In genomic region chr19:32364040-32364439, GRCh38 we compare ENCODE assay signal across 24 cellular contexts. TPM values are rescaled to one million over a fixed set of nuclear protein-coding genes. Genes with fewer than 3 reads are reported as not detected.
DNase-seq lines count a peak whose midpoint lies in the region; ATAC-seq and TF ChIP-seq lines count a peak whose summit lies in the region.
"Had no signal": no experiment of that assay in that cellular context is flagged by ENCODE, and none has a peak within 500 bp of the region (broad histone marks: within the 10 kb centered on the region; RNA-seq: fewer than 3 reads in every experiment).

No MANE protein-coding gene starts in this region.

- H3K9me3 Mint-ChIP-seq in Caco-2 (ENCODE audit: unreplicated experiment) (no peaks in the 10 kb centered on the region), chondrocyte (ENCODE audit: low read depth) (no peaks in the 10 kb centered on the region)
- no peaks in the 10 kb centered on the region for H3K9me3 Mint-ChIP-seq in CD8-positive, alpha-beta memory T cell
- H3K9me3 Mint-ChIP-seq: CD8-positive, alpha-beta T cell; dendritic cell treated with granulocyte-macrophage colony-stimulating factor and Interleukin-4, amounts not matched to agents 40 ng/mL and 50 ng/mL, for 4 days; immature natural killer cell had no signal

- TF ChIP-seq CTCF in Caco-2 (IDR thresholded peaks at IDR 0.05; ENCODE audit: insufficient read depth in 1 of 2, low read depth in 1 of 2, low read length in 1 of 2, severe bottlenecking in 1 of 2, unreplicated experiment in 1 of 2), result no peak
- TF ChIP-seq CTCF in chondrocyte (IDR thresholded peaks at IDR 0.05), result no peak
- TF ChIP-seq CTCF in liver (IDR thresholded peaks at IDR 0.05; ENCODE audit: low read depth, low read length, missing input control), result no peak

- peaks cover 68% of the 10 kb centered on the region for H3K36me3 Mint-ChIP-seq in Caco-2 (ENCODE audit: insufficient read depth, unreplicated experiment)
- peaks cover 10% of the 10 kb centered on the region for H3K36me3 Mint-ChIP-seq in chondrocyte (ENCODE audit: low read depth)
- H3K36me3 Mint-ChIP-seq in CD8-positive, alpha-beta memory T cell, result peaks cover 5 to 92% (median 28%) of the 10 kb centered on the region in 3 donors

- peaks cover 26% of the 10 kb centered on the region for H3K4me1 ChIP-seq in Caco-2
- H3K4me1 ChIP-seq in liver (ENCODE audit: control insufficient read depth in 4 of 4, insufficient read depth in 4 of 4, low read length in 3 of 4), result peaks cover 3 to 21% (median 13%) of the 10 kb centered on the region in 4 donors
- H3K4me1 ChIP-seq in subcutaneous abdominal adipose tissue (ENCODE audit: control insufficient read depth in 5 of 5, insufficient read depth in 5 of 5, low read length in 5 of 5), result peaks cover 2 to 14% (median 7%) of the 10 kb centered on the region in 5 donors
- peaks cover 11% of the 10 kb centered on the region for H3K4me1 ChIP-seq in CD8-positive, alpha-beta memory T cell (ENCODE audit: insufficient read depth, low read length)

- no peaks in the 10 kb centered on the region for H3K9me3 ChIP-seq in Caco-2
- H3K9me3 ChIP-seq in liver (ENCODE audit: control insufficient read depth in 4 of 4, low read length in 3 of 4), result no peaks in the 10 kb centered on the region
- H3K9me3 ChIP-seq in subcutaneous abdominal adipose tissue (ENCODE audit: control insufficient read depth in 5 of 5, low read length in 5 of 5), result no peaks in the 10 kb centered on the region
- no peaks in the 10 kb centered on the region for H3K9me3 ChIP-seq in CD8-positive, alpha-beta memory T cell (ENCODE audit: low read length)

- H3K27ac ChIP-seq in liver (ENCODE audit: low read depth in 1 of 2, low read length in 2 of 2) (peak overlapping the region; percentile 77 to 88), subcutaneous abdominal adipose tissue (ENCODE audit: low read depth, low read length) (peak overlapping the region; percentile 4)
- no peak overlapping the region for H3K27ac ChIP-seq in CD8-positive, alpha-beta memory T cell (ENCODE audit: low read depth, low read length)
- H3K27ac ChIP-seq: epithelial cell of prostate had no signal

- no peak for TF ChIP-seq RAD21 in liver (IDR thresholded peaks at IDR 0.05)

- no peak for ATAC-seq in GM19455 (IDR thresholded peaks at IDR 0.05; ENCODE audit: unreplicated experiment)
- ATAC-seq: CD8-positive, alpha-beta T cell; K562 had no signal

- DNase-seq in Caco-2, result no peak
- DNase-seq in chondrocyte (ENCODE audit: low spot score), result no peak
- DNase-seq in NCI-H2029 treated with DMSO at 0.1 percent for 48 hours (lab: John Stamatoyannopoulos, UW), result no peak
- DNase-seq in activated CD8-positive, alpha-beta memory T cell treated with anti-CD3 and anti-CD28 coated beads, Interleukin-2, amount 50 U/mL, for 4 hours, result no peak
- no peak for DNase-seq in CD8-positive, alpha-beta memory T cell
- DNase-seq: ACHN; activated CD4-positive, CD25-positive, alpha-beta regulatory T cell treated with anti-CD3 and anti-CD28 coated beads, Interleukin-2, amount 50 U/mL, for 72 hours; activated effector memory CD4-positive, alpha-beta T cell treated with Interleukin-2 at 50 U/mL for 16 hours; CD8-positive, alpha-beta T cell; H7; immature natural killer cell; NCI-H2081 treated with DMSO at 0.1 percent for 48 hours; NCI-H524 treated with DMSO at 0.1 percent for 48 hours; SIG-M5; stimulated activated CD4-positive, alpha-beta T cell treated with anti-CD3 and anti-CD28 coated beads, Interleukin-4, amount 100 ng/mL, for 4 hours; stimulated activated CD8-positive, alpha-beta memory T cell treated with anti-CD3 and anti-CD28 coated beads, Interleukin-4, amount 100 ng/mL, for 48 hours; trophoblast cell had no signal

- POLR2A ChIA-PET in Caco-2 (lab: Charles Lee), result no interaction called here
- POLR2A ChIA-PET in CD8-positive, alpha-beta memory T cell (lab: Charles Lee), result no interaction called here

- H3K27me3 ChIP-seq in Caco-2 (replicated peaks; ENCODE audit: control insufficient read depth, insufficient read depth, low read length) (no peaks in the 10 kb centered on the region), liver (ENCODE audit: control insufficient read depth in 4 of 4, insufficient read depth in 4 of 4, low read length in 3 of 4) (no peaks in the 10 kb centered on the region), subcutaneous abdominal adipose tissue (ENCODE audit: control insufficient read depth in 5 of 5, insufficient read depth in 4 of 5, low read length in 5 of 5) (no peaks in the 10 kb centered on the region)
- H3K27me3 ChIP-seq in CD8-positive, alpha-beta memory T cell (ENCODE audit: insufficient read depth, low read length, poor library complexity, severe bottlenecking), result no peaks in the 10 kb centered on the region

- H3K9ac ChIP-seq in liver (ENCODE audit: low read depth in 1 of 2, low read length in 2 of 2) (no peak overlapping the region), subcutaneous abdominal adipose tissue (ENCODE audit: low read length in 5 of 5) (no peak overlapping the region)

- intact Hi-C loops in Caco-2 (cut with micrococcal nuclease; ENCODE audit: unreplicated experiment), result no loop called here

- CTCF ChIA-PET in Caco-2 (lab: Charles Lee), result interaction anchor here (1.1 kb wide), 1 partner anchor 10 kb away, joined by 5 read pairs; no protein-coding TSS in a partner anchor
- CTCF ChIA-PET in CD8-positive, alpha-beta memory T cell (lab: Charles Lee), result no interaction called here

- H3K4me3 Mint-ChIP-seq in Caco-2 (ENCODE audit: unreplicated experiment), result no peak overlapping the region
- no peak overlapping the region for H3K4me3 Mint-ChIP-seq in chondrocyte (ENCODE audit: unreplicated experiment)
- no peak overlapping the region for H3K4me3 Mint-ChIP-seq in CD8-positive, alpha-beta memory T cell
- H3K4me3 Mint-ChIP-seq: CD8-positive, alpha-beta T cell; dendritic cell treated with granulocyte-macrophage colony-stimulating factor and Interleukin-4, amounts not matched to agents 40 ng/mL and 50 ng/mL, for 4 days; immature natural killer cell had no signal

- H3K27me3 Mint-ChIP-seq in Caco-2 (ENCODE audit: insufficient read depth, unreplicated experiment) (no peaks in the 10 kb centered on the region), chondrocyte (ENCODE audit: low read depth) (no peaks in the 10 kb centered on the region)
- no peaks in the 10 kb centered on the region for H3K27me3 Mint-ChIP-seq in CD8-positive, alpha-beta memory T cell

- H3K4me3 ChIP-seq in Caco-2 (ENCODE audit: low read depth, low read length), result no peak overlapping the region
- H3K4me3 ChIP-seq in liver (ENCODE audit: low read depth in 1 of 3, low read length in 3 of 3), result no peak overlapping the region
- H3K4me3 ChIP-seq in subcutaneous abdominal adipose tissue (ENCODE audit: low read depth in 1 of 5, low read length in 5 of 5), result no peak overlapping the region
- no peak overlapping the region for H3K4me3 ChIP-seq in CD8-positive, alpha-beta memory T cell (ENCODE audit: low read length)
- H3K4me3 ChIP-seq: K562, smooth muscle cell had no signal

- no TSS peak for BruUV-seq in Caco-2 (replicated peaks; lab: Mats Ljungman, UMichigan)

- H3K27ac Mint-ChIP-seq in Caco-2 (ENCODE audit: unreplicated experiment), result peak overlapping the region; percentile 41
- H3K27ac Mint-ChIP-seq in chondrocyte (ENCODE audit: unreplicated experiment), result peak overlapping the region; percentile 42
- peak overlapping the region in 1 of 8 donors; percentile 64 for H3K27ac Mint-ChIP-seq in CD8-positive, alpha-beta memory T cell
- H3K27ac Mint-ChIP-seq: dendritic cell treated with granulocyte-macrophage colony-stimulating factor and Interleukin-4, amounts not matched to agents 40 ng/mL and 50 ng/mL, for 4 days had no signal

- H3K36me3 ChIP-seq in Caco-2 (ENCODE audit: control insufficient read depth, insufficient read depth, low read length), result no peaks in the 10 kb centered on the region; the same call in 1 of the 2 replicates
- H3K36me3 ChIP-seq in liver (ENCODE audit: control insufficient read depth in 4 of 4, insufficient read depth in 3 of 4, low read depth in 1 of 4, low read length in 3 of 4), result peaks cover 2 to 25% (median 4%) of the 10 kb centered on the region in 4 donors
- H3K36me3 ChIP-seq in subcutaneous abdominal adipose tissue (ENCODE audit: control insufficient read depth in 5 of 5, insufficient read depth in 5 of 5, low read length in 5 of 5), result peaks cover 17 to 34% (median 28%) of the 10 kb centered on the region in 5 donors
- peaks cover 7% of the 10 kb centered on the region for H3K36me3 ChIP-seq in CD8-positive, alpha-beta memory T cell (ENCODE audit: insufficient read depth, low read length)

- peaks cover 31% of the 10 kb centered on the region for H3K4me1 Mint-ChIP-seq in Caco-2 (ENCODE audit: low read depth, unreplicated experiment)
- H3K4me1 Mint-ChIP-seq in chondrocyte (ENCODE audit: low read depth), result peaks cover 25% of the 10 kb centered on the region
- H3K4me1 Mint-ChIP-seq in CD8-positive, alpha-beta memory T cell, result peaks cover 69 to 93% (median 84%) of the 10 kb centered on the region in 3 donors

- WGBS in liver, result 95% methylated on average over 1 of the region's 1 CpG

TF ChIP-seq in liver, 16 proteins besides CTCF, POLR2A, EP300 and RAD21 (continues in another document):
- TF ChIP-seq EGR1 (IDR thresholded peaks at IDR 0.05; ENCODE audit: low read depth in 2 of 2) (no peak), JUND (IDR thresholded peaks at IDR 0.05) (no peak)

RNA-seq across cellular contexts. Expression of gene ZNF507, which starts 18.6 kb away (rescaled TPM):
- total RNA-seq in Caco-2 (2022) (26.6 and 27.4 TPM in 2 replicates), chondrocyte (16.7 to 20.6 TPM (median 17.0 TPM) in 3 replicates), liver (10 to 100 TPM; 11.1 to 14.1 TPM)
- 1 to 10 TPM; 2.9 to 3.0 TPM for polyA plus RNA-seq in liver
- 10 to 100 TPM; 29.6 to 32.9 TPM for total RNA-seq in CD8-positive, alpha-beta memory T cell
- 6.5 TPM for polyA plus RNA-seq in CD8-positive, alpha-beta memory T cell

RNA-seq across cellular contexts. Expression of gene DPY19L3, which starts 41.5 kb away (rescaled TPM):
- total RNA-seq in Caco-2 (2022), result 40.7 and 41.5 TPM in 2 replicates
- 70.3 to 85.4 TPM (median 72.5 TPM) in 3 replicates for total RNA-seq in chondrocyte
- 10 to 100 TPM; 11.5 to 13.0 TPM for total RNA-seq in liver
- polyA plus RNA-seq in liver, result 1 to 10 TPM; 2.7 to 3.3 TPM
- total RNA-seq in CD8-positive, alpha-beta memory T cell, result 10 to 100 TPM; 21.6 to 25.0 TPM
- polyA plus RNA-seq in CD8-positive, alpha-beta memory T cell, result 2.7 TPM
